In the genomic region with DNA sequence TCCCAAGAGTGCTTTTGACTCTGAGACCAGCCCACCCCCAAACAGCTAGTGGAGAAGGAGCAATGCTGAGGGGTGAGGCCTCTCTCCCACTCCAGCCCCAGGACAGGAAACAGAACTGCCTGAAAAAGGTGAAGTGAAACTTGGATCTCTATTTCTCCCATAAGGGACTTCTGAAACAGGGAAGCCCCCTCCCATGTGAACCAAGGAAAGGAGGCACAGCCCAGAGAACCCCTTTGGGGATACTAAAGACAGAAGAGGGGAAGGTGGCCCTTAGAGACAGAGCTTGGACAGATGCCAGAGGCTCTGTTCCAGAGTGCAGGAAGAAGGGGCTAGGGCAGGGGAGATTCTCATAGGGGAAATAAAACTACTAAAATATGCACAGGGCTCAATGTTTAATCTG, we compare ENCODE assay signal across 2 cellular contexts.
TF ChIP-seq lines count a peak whose summit lies in the region.

No MANE protein-coding gene starts in this region.

TF ChIP-seq in HEK293T, 16 proteins besides CTCF, POLR2A, EP300 and RAD21 (continued from another document):
- TF ChIP-seq, protein P1, sequence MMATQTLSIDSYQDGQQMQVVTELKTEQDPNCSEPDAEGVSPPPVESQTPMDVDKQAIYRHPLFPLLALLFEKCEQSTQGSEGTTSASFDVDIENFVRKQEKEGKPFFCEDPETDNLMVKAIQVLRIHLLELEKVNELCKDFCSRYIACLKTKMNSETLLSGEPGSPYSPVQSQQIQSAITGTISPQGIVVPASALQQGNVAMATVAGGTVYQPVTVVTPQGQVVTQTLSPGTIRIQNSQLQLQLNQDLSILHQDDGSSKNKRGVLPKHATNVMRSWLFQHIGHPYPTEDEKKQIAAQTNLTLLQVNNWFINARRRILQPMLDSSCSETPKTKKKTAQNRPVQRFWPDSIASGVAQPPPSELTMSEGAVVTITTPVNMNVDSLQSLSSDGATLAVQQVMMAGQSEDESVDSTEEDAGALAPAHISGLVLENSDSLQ (IDR thresholded peaks at IDR 0.05): no peak
- no peak for TF ChIP-seq NFRKB (IDR thresholded peaks at IDR 0.05)
- TF ChIP-seq LEF1 (IDR thresholded peaks at IDR 0.05; ENCODE audit: borderline replicate concordance): no peak
- no peak for TF ChIP-seq SUZ12 (IDR thresholded peaks at IDR 0.05)
- TF ChIP-seq CTBP1 (IDR thresholded peaks at IDR 0.05; ENCODE audit: borderline replicate concordance): no peak
- no peak for TF ChIP-seq BHLHE40 (IDR thresholded peaks at IDR 0.05; ENCODE audit: borderline replicate concordance)
- TF ChIP-seq TARDBP (IDR thresholded peaks at IDR 0.05): no peak
- TF ChIP-seq FOXM1 (IDR thresholded peaks at IDR 0.05; ENCODE audit: borderline replicate concordance): no peak
- no peak for TF ChIP-seq ARNT (IDR thresholded peaks at IDR 0.05)
- no peak for TF ChIP-seq FOXA1 (IDR thresholded peaks at IDR 0.05)
- TF ChIP-seq ELF4 (IDR thresholded peaks at IDR 0.05): no peak
- TF ChIP-seq SP1 (IDR thresholded peaks at IDR 0.05): no peak

TF ChIP-seq in GM23338, 12 proteins besides CTCF, POLR2A, EP300 and RAD21 (continued from another document):
- no peak for TF ChIP-seq REST (IDR thresholded peaks at IDR 0.05; ENCODE audit: unreplicated experiment)
- TF ChIP-seq, protein P2, sequence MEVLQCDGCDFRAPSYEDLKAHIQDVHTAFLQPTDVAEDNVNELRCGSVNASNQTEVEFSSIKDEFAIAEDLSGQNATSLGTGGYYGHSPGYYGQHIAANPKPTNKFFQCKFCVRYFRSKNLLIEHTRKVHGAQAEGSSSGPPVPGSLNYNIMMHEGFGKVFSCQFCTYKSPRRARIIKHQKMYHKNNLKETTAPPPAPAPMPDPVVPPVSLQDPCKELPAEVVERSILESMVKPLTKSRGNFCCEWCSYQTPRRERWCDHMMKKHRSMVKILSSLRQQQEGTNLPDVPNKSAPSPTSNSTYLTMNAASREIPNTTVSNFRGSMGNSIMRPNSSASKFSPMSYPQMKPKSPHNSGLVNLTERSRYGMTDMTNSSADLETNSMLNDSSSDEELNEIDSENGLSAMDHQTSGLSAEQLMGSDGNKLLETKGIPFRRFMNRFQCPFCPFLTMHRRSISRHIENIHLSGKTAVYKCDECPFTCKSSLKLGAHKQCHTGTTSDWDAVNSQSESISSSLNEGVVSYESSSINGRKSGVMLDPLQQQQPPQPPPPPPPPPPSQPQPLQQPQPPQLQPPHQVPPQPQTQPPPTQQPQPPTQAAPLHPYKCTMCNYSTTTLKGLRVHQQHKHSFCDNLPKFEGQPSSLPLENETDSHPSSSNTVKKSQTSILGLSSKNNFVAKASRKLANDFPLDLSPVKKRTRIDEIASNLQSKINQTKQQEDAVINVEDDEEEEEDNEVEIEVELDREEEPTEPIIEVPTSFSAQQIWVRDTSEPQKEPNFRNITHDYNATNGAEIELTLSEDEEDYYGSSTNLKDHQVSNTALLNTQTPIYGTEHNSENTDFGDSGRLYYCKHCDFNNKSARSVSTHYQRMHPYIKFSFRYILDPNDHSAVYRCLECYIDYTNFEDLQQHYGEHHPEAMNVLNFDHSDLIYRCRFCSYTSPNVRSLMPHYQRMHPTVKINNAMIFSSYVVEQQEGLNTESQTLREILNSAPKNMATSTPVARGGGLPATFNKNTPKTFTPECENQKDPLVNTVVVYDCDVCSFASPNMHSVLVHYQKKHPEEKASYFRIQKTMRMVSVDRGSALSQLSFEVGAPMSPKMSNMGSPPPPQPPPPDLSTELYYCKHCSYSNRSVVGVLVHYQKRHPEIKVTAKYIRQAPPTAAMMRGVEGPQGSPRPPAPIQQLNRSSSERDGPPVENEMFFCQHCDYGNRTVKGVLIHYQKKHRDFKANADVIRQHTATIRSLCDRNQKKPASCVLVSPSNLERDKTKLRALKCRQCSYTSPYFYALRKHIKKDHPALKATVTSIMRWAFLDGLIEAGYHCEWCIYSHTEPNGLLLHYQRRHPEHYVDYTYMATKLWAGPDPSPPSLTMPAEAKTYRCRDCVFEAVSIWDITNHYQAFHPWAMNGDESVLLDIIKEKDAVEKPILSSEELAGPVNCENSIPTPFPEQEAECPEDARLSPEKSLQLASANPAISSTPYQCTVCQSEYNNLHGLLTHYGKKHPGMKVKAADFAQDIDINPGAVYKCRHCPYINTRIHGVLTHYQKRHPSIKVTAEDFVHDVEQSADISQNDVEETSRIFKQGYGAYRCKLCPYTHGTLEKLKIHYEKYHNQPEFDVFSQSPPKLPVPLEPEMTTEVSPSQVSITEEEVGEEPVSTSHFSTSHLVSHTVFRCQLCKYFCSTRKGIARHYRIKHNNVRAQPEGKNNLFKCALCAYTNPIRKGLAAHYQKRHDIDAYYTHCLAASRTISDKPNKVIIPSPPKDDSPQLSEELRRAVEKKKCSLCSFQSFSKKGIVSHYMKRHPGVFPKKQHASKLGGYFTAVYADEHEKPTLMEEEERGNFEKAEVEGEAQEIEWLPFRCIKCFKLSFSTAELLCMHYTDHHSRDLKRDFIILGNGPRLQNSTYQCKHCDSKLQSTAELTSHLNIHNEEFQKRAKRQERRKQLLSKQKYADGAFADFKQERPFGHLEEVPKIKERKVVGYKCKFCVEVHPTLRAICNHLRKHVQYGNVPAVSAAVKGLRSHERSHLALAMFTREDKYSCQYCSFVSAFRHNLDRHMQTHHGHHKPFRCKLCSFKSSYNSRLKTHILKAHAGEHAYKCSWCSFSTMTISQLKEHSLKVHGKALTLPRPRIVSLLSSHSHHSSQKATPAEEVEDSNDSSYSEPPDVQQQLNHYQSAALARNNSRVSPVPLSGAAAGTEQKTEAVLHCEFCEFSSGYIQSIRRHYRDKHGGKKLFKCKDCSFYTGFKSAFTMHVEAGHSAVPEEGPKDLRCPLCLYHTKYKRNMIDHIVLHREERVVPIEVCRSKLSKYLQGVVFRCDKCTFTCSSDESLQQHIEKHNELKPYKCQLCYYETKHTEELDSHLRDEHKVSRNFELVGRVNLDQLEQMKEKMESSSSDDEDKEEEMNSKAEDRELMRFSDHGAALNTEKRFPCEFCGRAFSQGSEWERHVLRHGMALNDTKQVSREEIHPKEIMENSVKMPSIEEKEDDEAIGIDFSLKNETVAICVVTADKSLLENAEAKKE (CRISPR knock-in tag; IDR thresholded peaks at IDR 0.05): no peak
- no peak for TF ChIP-seq ZNF114 (CRISPR knock-in tag; IDR thresholded peaks at IDR 0.05)
- no peak for TF ChIP-seq NANOG (IDR thresholded peaks at IDR 0.05; ENCODE audit: borderline replicate concordance)
- TF ChIP-seq POLR2AphosphoS5 (IDR thresholded peaks at IDR 0.05; ENCODE audit: low read depth): no peak
TF ChIP-seq in GM23338: peak in this region for 0.
